26 cellular contexts compared by ENCODE assay signal in genomic region chr9:111966324-111966723, GRCh38.
DNase-seq lines count a peak whose midpoint lies in the region; ATAC-seq, FAIRE-seq and TF ChIP-seq lines count a peak whose summit lies in the region.
"Had no signal": no experiment of that assay in that cellular context is flagged by ENCODE, and none has a peak within 500 bp of the region (broad histone marks: within the 10 kb centered on the region; RNA-seq: fewer than 3 reads in every experiment).

No MANE protein-coding gene starts in this region.

- H3K4me1 ChIP-seq in RWPE2 (ENCODE audit: insufficient read depth, poor library complexity, severe bottlenecking) (peaks cover 20% of the 10 kb centered on the region), trophoblast cell (ENCODE audit: control insufficient read depth in 1 of 2, insufficient read depth in 2 of 2, low read length in 2 of 2) (no peaks in the 10 kb centered on the region)
- H3K4me1 ChIP-seq: BLaER1, heart left ventricle, prostate gland, sigmoid colon, thyroid gland had no signal

- H3K9ac ChIP-seq in trophoblast cell (ENCODE audit: low read length), result no peak overlapping the region
- H3K9ac ChIP-seq: BLaER1, SK-N-SH had no signal

- no peaks in the 10 kb centered on the region for H3K79me1 ChIP-seq in trophoblast cell (ENCODE audit: low read length)

- no peak overlapping the region for H3K4me3 ChIP-seq in RWPE2 (ENCODE audit: severe bottlenecking)
- H3K4me3 ChIP-seq in trophoblast cell (ENCODE audit: low read depth, low read length), result no peak overlapping the region
- H3K4me3 ChIP-seq: BLaER1, heart left ventricle, MG63, prostate gland, sigmoid colon, stomach, thyroid gland had no signal

- H3K27me3 Mint-ChIP-seq in Calu3 (ENCODE audit: unreplicated experiment), result no peaks in the 10 kb centered on the region

- no peak overlapping the region for H4K8ac ChIP-seq in trophoblast cell (ENCODE audit: low read depth, low read length)

- H3K23ac ChIP-seq in trophoblast cell (ENCODE audit: low read length), result no peak overlapping the region

- H2BK120ac ChIP-seq in trophoblast cell (ENCODE audit: insufficient read depth, low read length, poor library complexity), result no peak overlapping the region

- H3K4me3 Mint-ChIP-seq in Calu3 (ENCODE audit: low read depth, unreplicated experiment), result no peak overlapping the region
- H3K4me3 Mint-ChIP-seq: activated naive CD8-positive, alpha-beta T cell treated with anti-CD3 and anti-CD28 coated beads, Interleukin-2, amount 10 ng/mL, durations not matched to agents 7 days and 5 days had no signal

- no peak overlapping the region for H2BK5ac ChIP-seq in trophoblast cell (ENCODE audit: low read depth, low read length, poor library complexity)

- TF ChIP-seq POLR2A in GM12891 (IDR thresholded peaks at IDR 0.05; ENCODE audit: low read depth, low read length), result no peak

- H4K12ac ChIP-seq in trophoblast cell (ENCODE audit: low read depth, low read length), result no peak overlapping the region

- H4K91ac ChIP-seq in trophoblast cell (ENCODE audit: low read depth, low read length), result no peak overlapping the region

- no peaks in the 10 kb centered on the region for H3K79me2 ChIP-seq in trophoblast cell (ENCODE audit: control insufficient read depth, insufficient read depth, low read length, poor library complexity)

- no peak overlapping the region for H3K4ac ChIP-seq in trophoblast cell (ENCODE audit: low read depth, low read length)

- H3K9me3 Mint-ChIP-seq in Calu3 (ENCODE audit: low read depth, unreplicated experiment), result no peaks in the 10 kb centered on the region

- FAIRE-seq in frontal cortex (lab: Jason Lieb, UNC), result no peak
- FAIRE-seq in GM12891 (lab: Jason Lieb, UNC), result no peak

- H3K14ac ChIP-seq in trophoblast cell (ENCODE audit: low read length), result no peak overlapping the region

- H3K27ac Mint-ChIP-seq in Calu3 (ENCODE audit: unreplicated experiment), result peak overlapping the region; percentile 95
- H3K27ac Mint-ChIP-seq: activated naive CD8-positive, alpha-beta T cell treated with anti-CD3 and anti-CD28 coated beads, Interleukin-2, amount 10 ng/mL, durations not matched to agents 7 days and 5 days had no signal

- H3K4me2 ChIP-seq in trophoblast cell (ENCODE audit: low read length), result no peak overlapping the region
- H3K4me2 ChIP-seq: BLaER1, SK-N-SH had no signal

- H3K36me3 Mint-ChIP-seq in Calu3 (ENCODE audit: insufficient read depth, unreplicated experiment), result peaks cover 19% of the 10 kb centered on the region

- ATAC-seq in RWPE2 (ENCODE audit: low read depth) (no peak), HG02938 (IDR thresholded peaks at IDR 0.05; ENCODE audit: unreplicated experiment) (no peak)
- ATAC-seq: left cardiac atrium had no signal

- peak overlapping the region; percentile 81 for H3K27ac ChIP-seq in RWPE2 (ENCODE audit: poor library complexity, severe bottlenecking)
- peak overlapping the region; percentile 90 for H3K27ac ChIP-seq in epithelial cell of prostate
- H3K27ac ChIP-seq in trophoblast cell (ENCODE audit: low read depth, low read length), result no peak overlapping the region
- H3K27ac ChIP-seq: BLaER1, heart left ventricle, prostate gland, sigmoid colon, thyroid gland had no signal

- no peaks in the 10 kb centered on the region for H3K36me3 ChIP-seq in RWPE2 (ENCODE audit: low read depth)
- no peaks in the 10 kb centered on the region for H3K36me3 ChIP-seq in trophoblast cell (ENCODE audit: control insufficient read depth in 1 of 2, insufficient read depth in 2 of 2, low read length in 2 of 2)
- H3K36me3 ChIP-seq: BLaER1, heart left ventricle, MG63, prostate gland, sigmoid colon, stomach, thyroid gland had no signal

- no peak overlapping the region for H3K18ac ChIP-seq in trophoblast cell (ENCODE audit: low read length)

- H3K9me3 ChIP-seq in RWPE2 (ENCODE audit: severe bottlenecking), result no peaks in the 10 kb centered on the region
- no peaks in the 10 kb centered on the region for H3K9me3 ChIP-seq in trophoblast cell (ENCODE audit: insufficient read depth, low read depth, low read length)
- H3K9me3 ChIP-seq: BLaER1, heart left ventricle, MG63, prostate gland, sigmoid colon, SK-N-SH, stomach, thyroid gland had no signal

- TF ChIP-seq CTCF in Calu3 (IDR thresholded peaks at IDR 0.05; ENCODE audit: unreplicated experiment), result no peak
- TF ChIP-seq CTCF in RWPE2 (IDR thresholded peaks at IDR 0.05; ENCODE audit: poor library complexity, severe bottlenecking), result no peak

- DNase-seq in Calu3 (no peak), RWPE2 (ENCODE audit: low spot score) (no peak), epithelial cell of prostate (ENCODE audit: low read depth, low spot score) (no peak), trophoblast cell (peak; percentile 57 to 74), frontal cortex (ENCODE audit: low spot score in 2 of 2) (no peak), GM12891 (ENCODE audit: insufficient read length, low spot score) (no peak), nucleus accumbens (lab: John Stamatoyannopoulos, UW) (no peak)
- DNase-seq: activated CD4-positive, alpha-beta T cell treated with anti-CD3 and anti-CD28 coated beads for 4 hours; activated effector memory CD4-positive, alpha-beta T cell treated with anti-CD3 and anti-CD28 coated beads, Interleukin-2, amount 50 U/mL, for 16 hours; activated naive CD8-positive, alpha-beta T cell treated with anti-CD3 and anti-CD28 coated beads, Interleukin-2, amount 10 ng/mL, durations not matched to agents 7 days and 5 days; activated T-cell treated with anti-CD3 and anti-CD28 coated beads for 4 hours; cerebellar nuclear complex; heart left ventricle; left cardiac atrium; NCI-H2081; NCI-H226; RPMI8226; sigmoid colon; SK-N-SH; stomach; T-helper 2 cell; thyroid gland had no signal

- no TSS peak for BruUV-seq in Calu3 (replicated peaks; lab: Mats Ljungman, UMichigan)

- intact Hi-C loops in Calu3 (cut with micrococcal nuclease; ENCODE audit: unreplicated experiment), result no loop called here

- peaks cover 42% of the 10 kb centered on the region for H3K4me1 Mint-ChIP-seq in Calu3 (ENCODE audit: low read depth, unreplicated experiment)

- H2BK12ac ChIP-seq in trophoblast cell (ENCODE audit: low read length), result no peak overlapping the region

- CTCF ChIA-PET in Calu3 (lab: Charles Lee), result no interaction called here

- no CpG with 5 or more reads among the region's 10 CpGs for WGBS in trophoblast cell (ENCODE audit: extremely low coverage, insufficient coverage, insufficient read length)

- H2AK5ac ChIP-seq in trophoblast cell (ENCODE audit: low read length), result no peak overlapping the region

- no peak overlapping the region for H2AFZ ChIP-seq in trophoblast cell (ENCODE audit: insufficient read depth, low read length, poor library complexity)

- no peaks in the 10 kb centered on the region for H3K27me3 ChIP-seq in RWPE2 (ENCODE audit: insufficient read depth, poor library complexity, severe bottlenecking)
- H3K27me3 ChIP-seq in trophoblast cell (ENCODE audit: insufficient read depth, low read length), result no peaks in the 10 kb centered on the region
- H3K27me3 ChIP-seq: BLaER1, heart left ventricle, MG63, sigmoid colon, stomach, thyroid gland had no signal

TF ChIP-seq in GM12891, 5 proteins besides CTCF, POLR2A, EP300 and RAD21:
- no peak for TF ChIP-seq POU2F2 (IDR thresholded peaks at IDR 0.05; ENCODE audit: low read depth, low read length)
- no peak for TF ChIP-seq SPI1 (IDR thresholded peaks at IDR 0.05; ENCODE audit: low read depth, low read length)
- no peak for TF ChIP-seq PAX5 (IDR thresholded peaks at IDR 0.05; ENCODE audit: insufficient read depth, low read length, severe bottlenecking)
- TF ChIP-seq POLR2AphosphoS5 (IDR thresholded peaks at IDR 0.05; ENCODE audit: low read depth, low read length), result no peak
- no peak for TF ChIP-seq TAF1 (IDR thresholded peaks at IDR 0.05; ENCODE audit: low read depth, low read length)

Comparison
In these comparisons a context has a peak if more than half of its experiments do, and no peak if none do; other contexts are left out.
1. DNase-seq: peak in trophoblast cell (2 of 2); none in Calu3 (single experiment), RWPE2 (single experiment), epithelial cell of prostate (single experiment), frontal cortex (0 of 2), GM12891 (single experiment) and nucleus accumbens (0 of 56).